In the genomic region with DNA sequence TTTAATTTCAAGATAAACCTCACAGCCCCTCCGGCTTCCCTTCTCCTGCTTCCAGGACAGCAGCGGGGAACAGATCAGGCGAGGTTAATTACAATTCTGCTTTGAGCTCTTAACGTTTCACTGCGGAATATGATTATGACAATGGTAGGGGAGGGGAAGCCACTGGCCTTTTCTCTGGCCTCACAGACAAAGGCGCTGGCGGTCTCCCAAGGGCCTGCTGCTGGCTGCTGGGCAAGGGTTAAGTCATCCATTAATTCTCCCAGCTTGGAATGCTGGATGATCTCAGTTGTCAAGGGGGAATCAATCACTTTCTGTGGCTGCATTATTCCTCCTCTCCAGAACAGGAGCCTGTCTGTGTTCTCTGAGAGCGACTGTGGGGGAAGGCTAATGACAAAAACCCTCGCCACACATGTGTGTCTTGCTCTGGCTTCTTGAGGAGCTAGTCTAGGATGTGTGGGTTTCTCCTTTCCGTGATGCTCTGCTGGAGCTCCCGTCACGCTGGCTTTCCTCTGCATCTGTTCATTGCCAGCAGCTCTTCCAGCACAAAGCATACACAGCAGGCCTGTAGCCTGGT, we compare ENCODE assay signal across 10 cellular contexts.
DNase-seq lines count a peak whose midpoint lies in the region; ATAC-seq and TF ChIP-seq lines count a peak whose summit lies in the region.
"Had no signal": no experiment of that assay in that cellular context is flagged by ENCODE, and none has a peak within 500 bp of the region (broad histone marks: within the 10 kb centered on the region; RNA-seq: fewer than 3 reads in every experiment).

No MANE protein-coding gene starts in this region.

- H3K9me3 Mint-ChIP-seq in WTC11 (no peaks in the 10 kb centered on the region), type B pancreatic cell (no peaks in the 10 kb centered on the region)

- H3K27ac Mint-ChIP-seq in WTC11 (peak overlapping the region; percentile 66), type B pancreatic cell (peak overlapping the region; percentile 82)

- peaks cover 19% of the 10 kb centered on the region for H3K36me3 Mint-ChIP-seq in WTC11
- no peaks in the 10 kb centered on the region for H3K36me3 Mint-ChIP-seq in type B pancreatic cell

- H3K4me1 Mint-ChIP-seq in WTC11 (peaks cover 4% of the 10 kb centered on the region; the same call in 1 of the 2 replicates), type B pancreatic cell (ENCODE audit: unreplicated experiment) (peaks cover 40% of the 10 kb centered on the region)

- ATAC-seq in WTC11, result no peak
- no peak for ATAC-seq in GM18867 (IDR thresholded peaks at IDR 0.05; ENCODE audit: unreplicated experiment)
- no peak for ATAC-seq in GM21381 (IDR thresholded peaks at IDR 0.05; ENCODE audit: unreplicated experiment)

- POLR2A ChIA-PET in WTC11 (lab: Charles Lee), result no interaction called here

- no peaks in the 10 kb centered on the region for H3K27me3 Mint-ChIP-seq in WTC11 (ENCODE audit: low read depth)
- no peaks in the 10 kb centered on the region for H3K27me3 Mint-ChIP-seq in type B pancreatic cell

- DNase-seq in SHP77 treated with DMSO at 0.1 percent for 48 hours (lab: John Stamatoyannopoulos, UW) (peak; percentile 25), SHP77 (lab: John Stamatoyannopoulos, UW) (no peak), WTC11 (ENCODE audit: low spot score) (no peak), kidney tubule cell (ENCODE audit: low spot score) (peak; percentile 91), type B pancreatic cell (ENCODE audit: extremely low spot score, unreplicated experiment) (no peak), mesenteric fat pad (ENCODE audit: low spot score) (no peak)
- DNase-seq: NCI-H1930, transverse colon had no signal

- CTCF ChIA-PET in WTC11 (lab: Charles Lee), result interaction anchor here (0.5 to 1.5 kb wide), 4 partner anchors 16 to 454 kb away, joined by 3 to 4 read pairs (median 3); a partner anchor contains a TSS

- TF ChIP-seq CTCF in WTC11 (IDR thresholded peaks at IDR 0.05) (no peak), type B pancreatic cell (conservative IDR thresholded peaks at IDR 0.05) (no peak)

- H3K4me3 Mint-ChIP-seq in WTC11, result no peak overlapping the region
- peak overlapping the region; percentile 73 for H3K4me3 Mint-ChIP-seq in type B pancreatic cell

TF ChIP-seq in WTC11, 78 proteins besides CTCF, POLR2A, EP300 and RAD21:
- TF ChIP-seq, protein P1, sequence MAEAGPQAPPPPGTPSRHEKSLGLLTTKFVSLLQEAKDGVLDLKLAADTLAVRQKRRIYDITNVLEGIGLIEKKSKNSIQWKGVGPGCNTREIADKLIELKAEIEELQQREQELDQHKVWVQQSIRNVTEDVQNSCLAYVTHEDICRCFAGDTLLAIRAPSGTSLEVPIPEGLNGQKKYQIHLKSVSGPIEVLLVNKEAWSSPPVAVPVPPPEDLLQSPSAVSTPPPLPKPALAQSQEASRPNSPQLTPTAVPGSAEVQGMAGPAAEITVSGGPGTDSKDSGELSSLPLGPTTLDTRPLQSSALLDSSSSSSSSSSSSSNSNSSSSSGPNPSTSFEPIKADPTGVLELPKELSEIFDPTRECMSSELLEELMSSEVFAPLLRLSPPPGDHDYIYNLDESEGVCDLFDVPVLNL (CRISPR knock-in tag; IDR thresholded peaks at IDR 0.05; ENCODE audit: borderline replicate concordance, low read depth), result no peak
- TF ChIP-seq GTF2I (CRISPR knock-in tag; conservative IDR thresholded peaks at IDR 0.05) (no peak), KAT7 (CRISPR knock-in tag; IDR thresholded peaks at IDR 0.05; ENCODE audit: borderline replicate concordance) (no peak), JAZF1 (CRISPR knock-in tag; IDR thresholded peaks at IDR 0.05) (no peak), CREM (CRISPR knock-in tag; IDR thresholded peaks at IDR 0.05) (no peak), ZNF263 (CRISPR knock-in tag; IDR thresholded peaks at IDR 0.05; ENCODE audit: low read depth) (no peak), TP53 (CRISPR knock-in tag; IDR thresholded peaks at IDR 0.05) (no peak)
- TF ChIP-seq, protein P2, sequence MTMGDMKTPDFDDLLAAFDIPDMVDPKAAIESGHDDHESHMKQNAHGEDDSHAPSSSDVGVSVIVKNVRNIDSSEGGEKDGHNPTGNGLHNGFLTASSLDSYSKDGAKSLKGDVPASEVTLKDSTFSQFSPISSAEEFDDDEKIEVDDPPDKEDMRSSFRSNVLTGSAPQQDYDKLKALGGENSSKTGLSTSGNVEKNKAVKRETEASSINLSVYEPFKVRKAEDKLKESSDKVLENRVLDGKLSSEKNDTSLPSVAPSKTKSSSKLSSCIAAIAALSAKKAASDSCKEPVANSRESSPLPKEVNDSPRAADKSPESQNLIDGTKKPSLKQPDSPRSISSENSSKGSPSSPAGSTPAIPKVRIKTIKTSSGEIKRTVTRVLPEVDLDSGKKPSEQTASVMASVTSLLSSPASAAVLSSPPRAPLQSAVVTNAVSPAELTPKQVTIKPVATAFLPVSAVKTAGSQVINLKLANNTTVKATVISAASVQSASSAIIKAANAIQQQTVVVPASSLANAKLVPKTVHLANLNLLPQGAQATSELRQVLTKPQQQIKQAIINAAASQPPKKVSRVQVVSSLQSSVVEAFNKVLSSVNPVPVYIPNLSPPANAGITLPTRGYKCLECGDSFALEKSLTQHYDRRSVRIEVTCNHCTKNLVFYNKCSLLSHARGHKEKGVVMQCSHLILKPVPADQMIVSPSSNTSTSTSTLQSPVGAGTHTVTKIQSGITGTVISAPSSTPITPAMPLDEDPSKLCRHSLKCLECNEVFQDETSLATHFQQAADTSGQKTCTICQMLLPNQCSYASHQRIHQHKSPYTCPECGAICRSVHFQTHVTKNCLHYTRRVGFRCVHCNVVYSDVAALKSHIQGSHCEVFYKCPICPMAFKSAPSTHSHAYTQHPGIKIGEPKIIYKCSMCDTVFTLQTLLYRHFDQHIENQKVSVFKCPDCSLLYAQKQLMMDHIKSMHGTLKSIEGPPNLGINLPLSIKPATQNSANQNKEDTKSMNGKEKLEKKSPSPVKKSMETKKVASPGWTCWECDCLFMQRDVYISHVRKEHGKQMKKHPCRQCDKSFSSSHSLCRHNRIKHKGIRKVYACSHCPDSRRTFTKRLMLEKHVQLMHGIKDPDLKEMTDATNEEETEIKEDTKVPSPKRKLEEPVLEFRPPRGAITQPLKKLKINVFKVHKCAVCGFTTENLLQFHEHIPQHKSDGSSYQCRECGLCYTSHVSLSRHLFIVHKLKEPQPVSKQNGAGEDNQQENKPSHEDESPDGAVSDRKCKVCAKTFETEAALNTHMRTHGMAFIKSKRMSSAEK (CRISPR knock-in tag; IDR thresholded peaks at IDR 0.05; ENCODE audit: borderline replicate concordance), result no peak
- TF ChIP-seq, protein P3, sequence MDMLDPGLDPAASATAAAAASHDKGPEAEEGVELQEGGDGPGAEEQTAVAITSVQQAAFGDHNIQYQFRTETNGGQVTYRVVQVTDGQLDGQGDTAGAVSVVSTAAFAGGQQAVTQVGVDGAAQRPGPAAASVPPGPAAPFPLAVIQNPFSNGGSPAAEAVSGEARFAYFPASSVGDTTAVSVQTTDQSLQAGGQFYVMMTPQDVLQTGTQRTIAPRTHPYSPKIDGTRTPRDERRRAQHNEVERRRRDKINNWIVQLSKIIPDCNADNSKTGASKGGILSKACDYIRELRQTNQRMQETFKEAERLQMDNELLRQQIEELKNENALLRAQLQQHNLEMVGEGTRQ (CRISPR knock-in tag; IDR thresholded peaks at IDR 0.05), result no peak
- TF ChIP-seq, protein P4, sequence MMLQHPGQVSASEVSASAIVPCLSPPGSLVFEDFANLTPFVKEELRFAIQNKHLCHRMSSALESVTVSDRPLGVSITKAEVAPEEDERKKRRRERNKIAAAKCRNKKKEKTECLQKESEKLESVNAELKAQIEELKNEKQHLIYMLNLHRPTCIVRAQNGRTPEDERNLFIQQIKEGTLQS (CRISPR knock-in tag; conservative IDR thresholded peaks at IDR 0.05), result no peak
- TF ChIP-seq, protein P5, sequence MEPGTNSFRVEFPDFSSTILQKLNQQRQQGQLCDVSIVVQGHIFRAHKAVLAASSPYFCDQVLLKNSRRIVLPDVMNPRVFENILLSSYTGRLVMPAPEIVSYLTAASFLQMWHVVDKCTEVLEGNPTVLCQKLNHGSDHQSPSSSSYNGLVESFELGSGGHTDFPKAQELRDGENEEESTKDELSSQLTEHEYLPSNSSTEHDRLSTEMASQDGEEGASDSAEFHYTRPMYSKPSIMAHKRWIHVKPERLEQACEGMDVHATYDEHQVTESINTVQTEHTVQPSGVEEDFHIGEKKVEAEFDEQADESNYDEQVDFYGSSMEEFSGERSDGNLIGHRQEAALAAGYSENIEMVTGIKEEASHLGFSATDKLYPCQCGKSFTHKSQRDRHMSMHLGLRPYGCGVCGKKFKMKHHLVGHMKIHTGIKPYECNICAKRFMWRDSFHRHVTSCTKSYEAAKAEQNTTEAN (CRISPR knock-in tag; IDR thresholded peaks at IDR 0.05), result no peak
- TF ChIP-seq, protein P6, sequence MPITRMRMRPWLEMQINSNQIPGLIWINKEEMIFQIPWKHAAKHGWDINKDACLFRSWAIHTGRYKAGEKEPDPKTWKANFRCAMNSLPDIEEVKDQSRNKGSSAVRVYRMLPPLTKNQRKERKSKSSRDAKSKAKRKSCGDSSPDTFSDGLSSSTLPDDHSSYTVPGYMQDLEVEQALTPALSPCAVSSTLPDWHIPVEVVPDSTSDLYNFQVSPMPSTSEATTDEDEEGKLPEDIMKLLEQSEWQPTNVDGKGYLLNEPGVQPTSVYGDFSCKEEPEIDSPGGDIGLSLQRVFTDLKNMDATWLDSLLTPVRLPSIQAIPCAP (CRISPR knock-in tag; IDR thresholded peaks at IDR 0.05), result no peak

Comparison
In these comparisons a context has a peak if more than half of its experiments do, and no peak if none do; other contexts are left out.
1. DNase-seq: peak in SHP77 treated with DMSO at 0.1 percent for 48 hours (single experiment) and kidney tubule cell (single experiment); none in SHP77 (0 of 2), WTC11 (single experiment), type B pancreatic cell (single experiment) and mesenteric fat pad (single experiment).